Comparison of ENCODE assay signal across 15 cellular contexts in genomic region chr11:35042906-35043305, GRCh38.
"Had no signal": no experiment of that assay in that cellular context is flagged by ENCODE, and none has a peak within 500 bp of the region (broad histone marks: within the 10 kb centered on the region; RNA-seq: fewer than 3 reads in every experiment).

No MANE protein-coding gene starts in this region.

- H3K4me3 ChIP-seq: breast epithelium, hepatocyte, lung, mucosa of descending colon, uterus had no signal

- DNase-seq: activated CD4-positive, alpha-beta T cell treated with anti-CD3 and anti-CD28 coated beads, Interleukin-2, amount 50 U/mL, for 4 hours; activated CD4-positive, CD25-positive, alpha-beta regulatory T cell; activated gamma-delta T cell treated with Interleukin-2 at 50 U/mL for 16 hours; activated T-cell treated with anti-CD3 and anti-CD28 coated beads, Interleukin-2, amount 50 U/mL, for 4 hours; aorta; kidney glomerular epithelial cell; mucosa of descending colon; stimulated activated CD4-positive, alpha-beta T cell treated with anti-CD3 and anti-CD28 coated beads, Interleukin-15, amount 100 ng/mL, for 24 hours; stimulated activated CD4-positive, alpha-beta T cell treated with anti-CD3 and anti-CD28 coated beads, Interleukin-4, amount 100 ng/mL, for 24 hours; stimulated activated naive CD8-positive, alpha-beta T cell treated with anti-CD3 and anti-CD28 coated beads, Interleukin-15, amount 100 ng/mL, for 72 hours; T-helper 2 cell; uterus had no signal

- ATAC-seq: activated T-cell treated with anti-CD3 and anti-CD28 coated beads, Interleukin-2, amount 50 U/mL, for 4 hours; mucosa of descending colon; stimulated activated naive CD8-positive, alpha-beta T cell treated with anti-CD3 and anti-CD28 coated beads, Interleukin-15, amount 100 ng/mL, for 72 hours had no signal

- H3K4me1 ChIP-seq: breast epithelium, uterus had no signal

- H3K36me3 ChIP-seq: breast epithelium, uterus had no signal

- H3K9me3 ChIP-seq: breast epithelium, mucosa of descending colon, uterus had no signal

- H3K27me3 ChIP-seq: breast epithelium, hepatocyte, uterus had no signal

- H2AFZ ChIP-seq: hepatocyte had no signal

- H3K27ac ChIP-seq: breast epithelium, hepatocyte, uterus had no signal

- H3K4me2 ChIP-seq: hepatocyte had no signal
